9 cellular contexts compared by ENCODE assay signal in the genomic region with DNA sequence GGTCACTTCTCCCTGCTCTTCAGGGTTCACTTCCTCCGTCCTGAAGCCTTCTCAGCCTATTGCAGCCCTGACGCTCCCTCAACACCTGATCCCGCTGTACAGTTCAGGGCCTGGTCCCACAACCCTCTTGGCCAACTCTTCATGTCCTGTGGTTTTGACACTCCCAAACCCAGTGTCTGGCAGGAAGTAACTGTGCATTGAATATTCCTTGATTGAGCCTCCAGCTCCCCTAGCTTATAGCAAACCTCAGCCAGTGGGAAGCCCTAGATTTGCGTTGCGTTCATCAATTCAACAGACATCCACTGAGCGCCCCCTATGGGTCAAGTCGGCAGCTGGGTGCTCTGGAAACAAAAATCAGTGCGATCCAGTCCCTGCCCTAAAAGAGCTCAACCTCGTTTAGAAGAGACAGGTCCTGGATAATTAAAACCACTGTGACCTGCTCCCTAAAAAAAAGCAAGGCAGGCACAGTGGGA. TPM values are rescaled to one million over a fixed set of nuclear protein-coding genes. Genes with fewer than 3 reads are reported as not detected.
DNase-seq lines count a peak whose midpoint lies in the region; TF ChIP-seq lines count a peak whose summit lies in the region.
"Had no signal": no experiment of that assay in that cellular context is flagged by ENCODE, and none has a peak within 500 bp of the region (broad histone marks: within the 10 kb centered on the region; RNA-seq: fewer than 3 reads in every experiment).

No MANE protein-coding gene starts in this region.

- H3K27me3 Mint-ChIP-seq in Caco-2 (ENCODE audit: insufficient read depth, unreplicated experiment): no peaks in the 10 kb centered on the region
- H3K27me3 Mint-ChIP-seq: T-helper 17 cell had no signal

- H3K4me1 Mint-ChIP-seq in Caco-2 (ENCODE audit: low read depth, unreplicated experiment): peaks cover 6% of the 10 kb centered on the region

- H3K36me3 ChIP-seq in Caco-2 (ENCODE audit: control insufficient read depth, insufficient read depth, low read length): no peaks in the 10 kb centered on the region; the same call in 1 of the 2 replicates
- peaks cover 6% of the 10 kb centered on the region; the same call in 1 of the 2 replicates for H3K36me3 ChIP-seq in HUES48 (ENCODE audit: control insufficient read depth, insufficient read depth, low read length)
- H3K36me3 ChIP-seq in ectodermal cell (ENCODE audit: control insufficient read depth, insufficient read depth, low read length): no peaks in the 10 kb centered on the region
- peaks cover 10 to 38% (median 20%) of the 10 kb centered on the region in 4 donors for H3K36me3 ChIP-seq in liver (ENCODE audit: control insufficient read depth in 4 of 4, insufficient read depth in 3 of 4, low read depth in 1 of 4, low read length in 3 of 4)

- no peaks in the 10 kb centered on the region for H3K9me3 ChIP-seq in Caco-2
- no peaks in the 10 kb centered on the region for H3K9me3 ChIP-seq in HUES48 (ENCODE audit: control insufficient read depth, insufficient read depth, low read length)
- no peaks in the 10 kb centered on the region for H3K9me3 ChIP-seq in ectodermal cell (ENCODE audit: control insufficient read depth, low read length)
- no peaks in the 10 kb centered on the region for H3K9me3 ChIP-seq in liver (ENCODE audit: control insufficient read depth in 4 of 4, low read length in 3 of 4)

- no peaks in the 10 kb centered on the region for H3K4me1 ChIP-seq in Caco-2
- no peaks in the 10 kb centered on the region; the same call in 1 of the 2 replicates for H3K4me1 ChIP-seq in HUES48 (ENCODE audit: control insufficient read depth, insufficient read depth, low read length)
- no peaks in the 10 kb centered on the region for H3K4me1 ChIP-seq in ectodermal cell (ENCODE audit: control insufficient read depth, insufficient read depth, low read length)
- H3K4me1 ChIP-seq in liver (ENCODE audit: control insufficient read depth in 4 of 4, insufficient read depth in 4 of 4, low read length in 3 of 4): no peaks in the 10 kb centered on the region

- H3K36me3 Mint-ChIP-seq in Caco-2 (ENCODE audit: insufficient read depth, unreplicated experiment): peaks cover 28% of the 10 kb centered on the region

- intact Hi-C loops in Caco-2 (cut with micrococcal nuclease; ENCODE audit: unreplicated experiment): loop anchor here (1.0 kb wide), 3 partner anchors 15 to 68 kb away; no protein-coding TSS in a partner anchor

- 38 to 39% methylated on average over 9 of the region's 9 CpGs for WGBS in ectodermal cell, 2 experiments
- 40% methylated on average over 9 of the region's 9 CpGs for WGBS in liver

- H3K27ac ChIP-seq in HUES48 (ENCODE audit: low read depth, low read length) (no peak overlapping the region), ectodermal cell (ENCODE audit: insufficient read depth, low read depth, low read length, poor library complexity, severe bottlenecking) (no peak overlapping the region), liver (ENCODE audit: low read depth in 1 of 2, low read length in 2 of 2) (no peak overlapping the region)

- no peak overlapping the region for H3K4me3 Mint-ChIP-seq in Caco-2 (ENCODE audit: unreplicated experiment)
- H3K4me3 Mint-ChIP-seq: T-helper 17 cell had no signal

- CTCF ChIA-PET in Caco-2 (lab: Charles Lee): interaction anchor here (0.5 to 3.1 kb wide), 23 partner anchors 9 to 1495 kb away, joined by 3 to 65 read pairs (median 7); partner anchors contain the start of genes CLPX, SLC51B and UBAP1L

- TF ChIP-seq RAD21 in liver (IDR thresholded peaks at IDR 0.05): peak; percentile 93 to 94

- H3K9me3 Mint-ChIP-seq in Caco-2 (ENCODE audit: unreplicated experiment): no peaks in the 10 kb centered on the region

- peak; percentile 66 to 81 for DNase-seq in Caco-2
- peak; percentile 15 to 19 for DNase-seq in stimulated activated CD8-positive, alpha-beta memory T cell treated with anti-CD3 and anti-CD28 coated beads, Interleukin-15, amount 100 ng/mL, for 48 hours (ENCODE audit: low read depth in 2 of 2)
- DNase-seq in DMS153 treated with DMSO at 0.1 percent for 48 hours (lab: John Stamatoyannopoulos, UW; ENCODE audit: unreplicated experiment): no peak
- no peak for DNase-seq in dedifferentiated amniotic fluid mesenchymal stem cell (ENCODE audit: extremely low spot score)

- H3K9ac ChIP-seq in HUES48 (ENCODE audit: low read depth, low read length) (peak overlapping the region; percentile 32; the same call in 1 of the 2 replicates), liver (ENCODE audit: low read depth in 1 of 2, low read length in 2 of 2) (no peak overlapping the region)

- POLR2A ChIA-PET in Caco-2 (lab: Charles Lee): interaction anchor here (0.5 to 1.8 kb wide), 4 partner anchors 12 to 105 kb away, joined by 3 to 6 read pairs (median 4); no protein-coding TSS in a partner anchor

- TF ChIP-seq CTCF in Caco-2 (IDR thresholded peaks at IDR 0.05; ENCODE audit: insufficient read depth in 1 of 2, low read depth in 1 of 2, low read length in 1 of 2, severe bottlenecking in 1 of 2, unreplicated experiment in 1 of 2) (peak; percentile 74 to 84), WI38 (IDR thresholded peaks at IDR 0.05; ENCODE audit: low read depth, low read length) (peak; percentile 88), liver (IDR thresholded peaks at IDR 0.05; ENCODE audit: low read depth, low read length, missing input control) (peak; percentile 78)

- H3K27me3 ChIP-seq in Caco-2 (replicated peaks; ENCODE audit: control insufficient read depth, insufficient read depth, low read length) (no peaks in the 10 kb centered on the region), HUES48 (ENCODE audit: control insufficient read depth, insufficient read depth, low read length) (peaks cover 10% of the 10 kb centered on the region; the same call in 1 of the 2 replicates), ectodermal cell (ENCODE audit: control insufficient read depth, insufficient read depth, low read length, poor library complexity, severe bottlenecking) (peaks cover 19% of the 10 kb centered on the region), liver (ENCODE audit: control insufficient read depth in 4 of 4, insufficient read depth in 4 of 4, low read length in 3 of 4) (no peaks in the 10 kb centered on the region)

- no peak overlapping the region for H3K4me3 ChIP-seq in Caco-2 (ENCODE audit: low read depth, low read length)
- peak overlapping the region; percentile 63 for H3K4me3 ChIP-seq in HUES48 (ENCODE audit: low read depth, low read length)
- no peak overlapping the region for H3K4me3 ChIP-seq in WI38 (ENCODE audit: low read depth, low read length)
- peak overlapping the region; percentile 23 for H3K4me3 ChIP-seq in ectodermal cell (ENCODE audit: insufficient read depth, low read depth, low read length)
- H3K4me3 ChIP-seq in liver (ENCODE audit: low read depth in 1 of 3, low read length in 3 of 3): no peak overlapping the region

- H3K27ac Mint-ChIP-seq in Caco-2 (ENCODE audit: unreplicated experiment): peak overlapping the region; percentile 9
- H3K27ac Mint-ChIP-seq: T-helper 17 cell had no signal

- BruUV-seq in Caco-2 (replicated peaks; lab: Mats Ljungman, UMichigan): no TSS peak

TF ChIP-seq in liver, 16 proteins besides CTCF, POLR2A, EP300 and RAD21:
- TF ChIP-seq FOXA1 (IDR thresholded peaks at IDR 0.05): no peak

RNA-seq across cellular contexts. Expression of gene UBAP1L, which starts 13.5 kb away (rescaled TPM):
- total RNA-seq in Caco-2 (2022) (2.2 and 2.7 TPM in 2 replicates), liver (1 to 10 TPM in 1 of 2 donors, under 1 TPM in 1; 0.79 to 6.9 TPM)
- polyA plus RNA-seq in ectodermal cell (2013, experiment 1 of 4): 2.0 TPM
- 1.6 TPM for polyA plus RNA-seq in ectodermal cell (2013, experiment 2 of 4)
- 1.0 TPM for polyA plus RNA-seq in ectodermal cell (2013, experiment 3 of 4)
- 1.3 TPM for polyA plus RNA-seq in ectodermal cell (2013, experiment 4 of 4)
- 1 to 10 TPM in 1 of 2 donors, under 1 TPM in 1; 0.57 to 1.0 TPM for polyA plus RNA-seq in liver

RNA-seq across cellular contexts. Expression of gene KBTBD13, which starts 24.9 kb away (rescaled TPM):
- not detected in 2 replicates for total RNA-seq in Caco-2 (2022)
- not detected for polyA plus RNA-seq in ectodermal cell (2013, experiment 1 of 4)
- polyA plus RNA-seq in ectodermal cell (2013, experiment 2 of 4): not detected
- polyA plus RNA-seq in ectodermal cell (2013, experiment 3 of 4): not detected
- not detected for polyA plus RNA-seq in ectodermal cell (2013, experiment 4 of 4)
- total RNA-seq in liver: not detected
- polyA plus RNA-seq in liver: not detected
- total RNA-seq: T-helper 17 cell had no signal

RNA-seq across cellular contexts. Expression of gene PDCD7, which starts 32.2 kb away (rescaled TPM):
- total RNA-seq in Caco-2 (2022) (26.2 and 32.6 TPM in 2 replicates), liver (1 to 10 TPM; 8.5 to 9.5 TPM)
- 30.2 TPM for polyA plus RNA-seq in ectodermal cell (2013, experiment 1 of 4)
- 25.6 TPM for polyA plus RNA-seq in ectodermal cell (2013, experiment 2 of 4)
- 22.4 TPM for polyA plus RNA-seq in ectodermal cell (2013, experiment 3 of 4)
- 24.1 TPM for polyA plus RNA-seq in ectodermal cell (2013, experiment 4 of 4)
- 1 to 10 TPM; 3.0 to 4.9 TPM for polyA plus RNA-seq in liver

RNA-seq across cellular contexts. Expression of gene RASL12, which starts 33.7 kb away (rescaled TPM):
- 6.0 and 6.4 TPM in 2 replicates for total RNA-seq in Caco-2 (2022)
- 9.1 TPM for polyA plus RNA-seq in ectodermal cell (2013, experiment 1 of 4)
- polyA plus RNA-seq in ectodermal cell (2013, experiment 2 of 4): 8.7 TPM
- 7.8 TPM for polyA plus RNA-seq in ectodermal cell (2013, experiment 3 of 4)
- 7.5 TPM for polyA plus RNA-seq in ectodermal cell (2013, experiment 4 of 4)
- total RNA-seq in liver: under 1 TPM; 0.70 to 0.92 TPM
- polyA plus RNA-seq in liver: under 1 TPM; 0.50 to 0.57 TPM
- total RNA-seq: T-helper 17 cell had no signal

RNA-seq across cellular contexts. Expression of gene SLC51B, which starts 56.3 kb away (rescaled TPM):
- total RNA-seq in Caco-2 (2022): 15.4 and 17.1 TPM in 2 replicates
- polyA plus RNA-seq in ectodermal cell (2013, experiment 1 of 4): not detected
- polyA plus RNA-seq in ectodermal cell (2013, experiment 2 of 4): not detected
- not detected for polyA plus RNA-seq in ectodermal cell (2013, experiment 3 of 4)
- polyA plus RNA-seq in ectodermal cell (2013, experiment 4 of 4): not detected
- 1 to 10 TPM in 1 of 2 donors, under 1 TPM in 1; 0.25 to 2.1 TPM for total RNA-seq in liver
- 1 to 10 TPM in 1 of 2 donors, under 1 TPM in 1; 0.33 to 1.9 TPM for polyA plus RNA-seq in liver
- total RNA-seq: T-helper 17 cell had no signal

Comparison
In these comparisons a context has a peak if more than half of its experiments do, and no peak if none do; other contexts are left out.
1. DNase-seq: peak in Caco-2 (2 of 2) and stimulated activated CD8-positive, alpha-beta memory T cell treated with anti-CD3 and anti-CD28 coated beads, Interleukin-15, amount 100 ng/mL, for 48 hours (2 of 2); none in DMS153 treated with DMSO at 0.1 percent for 48 hours (single experiment) and dedifferentiated amniotic fluid mesenchymal stem cell (single experiment).
2. H3K4me3 ChIP-seq: peak in HUES48 (single experiment) and ectodermal cell (single experiment); none in Caco-2 (single experiment), WI38 (single experiment) and liver (0 of 3).
3. Peak in every context shown above with its lines, with median percentiles within 50 percentile points of each other: CTCF ChIP-seq.